ENCODE assay signal across 1 cellular context in the genomic region with DNA sequence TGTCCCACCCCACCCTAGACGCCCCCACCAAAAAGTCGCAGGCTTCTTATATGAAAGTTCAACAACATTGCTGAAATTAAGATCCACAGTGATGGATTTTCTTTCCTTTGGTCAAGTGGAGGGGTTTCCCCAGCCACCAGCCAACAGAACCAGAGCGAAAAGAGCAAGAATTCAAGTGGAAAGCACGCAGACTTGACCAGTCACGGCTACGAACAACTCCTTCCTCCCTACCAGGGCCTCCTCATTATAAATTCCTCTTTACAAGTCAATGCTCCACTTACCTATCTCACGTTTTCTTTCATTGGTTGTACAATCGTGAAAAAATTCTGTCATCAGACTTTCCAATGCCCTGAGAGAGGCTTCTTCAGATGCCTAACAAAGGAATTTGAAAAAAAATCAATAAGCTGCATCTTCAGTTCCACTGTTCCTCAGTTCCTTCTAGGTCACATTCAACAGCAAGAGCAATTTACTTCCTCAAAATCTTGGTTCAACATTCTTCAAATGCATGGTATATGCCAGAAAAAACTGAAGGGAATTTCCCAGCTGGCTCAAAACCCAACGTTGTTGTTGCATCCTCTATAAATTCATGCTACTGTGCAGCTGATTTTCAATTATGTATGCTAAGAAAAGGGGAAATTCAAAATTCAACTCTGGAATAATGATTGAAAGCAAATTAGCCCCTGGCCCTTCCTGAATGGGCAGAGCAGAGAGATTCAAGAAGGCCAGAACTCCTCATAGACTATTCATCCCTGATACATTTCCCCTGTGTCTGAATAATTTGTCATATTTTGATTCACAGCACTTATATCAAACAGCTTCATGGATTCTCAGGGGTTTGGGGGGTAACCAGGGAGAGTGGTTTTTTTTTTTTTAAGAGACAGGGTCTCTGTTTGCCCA.
TF ChIP-seq lines count a peak whose summit lies in the region.

No MANE protein-coding gene starts in this region.

TF ChIP-seq in GM12878, 131 proteins besides CTCF, POLR2A, EP300 and RAD21:
- TF ChIP-seq, protein P1, sequence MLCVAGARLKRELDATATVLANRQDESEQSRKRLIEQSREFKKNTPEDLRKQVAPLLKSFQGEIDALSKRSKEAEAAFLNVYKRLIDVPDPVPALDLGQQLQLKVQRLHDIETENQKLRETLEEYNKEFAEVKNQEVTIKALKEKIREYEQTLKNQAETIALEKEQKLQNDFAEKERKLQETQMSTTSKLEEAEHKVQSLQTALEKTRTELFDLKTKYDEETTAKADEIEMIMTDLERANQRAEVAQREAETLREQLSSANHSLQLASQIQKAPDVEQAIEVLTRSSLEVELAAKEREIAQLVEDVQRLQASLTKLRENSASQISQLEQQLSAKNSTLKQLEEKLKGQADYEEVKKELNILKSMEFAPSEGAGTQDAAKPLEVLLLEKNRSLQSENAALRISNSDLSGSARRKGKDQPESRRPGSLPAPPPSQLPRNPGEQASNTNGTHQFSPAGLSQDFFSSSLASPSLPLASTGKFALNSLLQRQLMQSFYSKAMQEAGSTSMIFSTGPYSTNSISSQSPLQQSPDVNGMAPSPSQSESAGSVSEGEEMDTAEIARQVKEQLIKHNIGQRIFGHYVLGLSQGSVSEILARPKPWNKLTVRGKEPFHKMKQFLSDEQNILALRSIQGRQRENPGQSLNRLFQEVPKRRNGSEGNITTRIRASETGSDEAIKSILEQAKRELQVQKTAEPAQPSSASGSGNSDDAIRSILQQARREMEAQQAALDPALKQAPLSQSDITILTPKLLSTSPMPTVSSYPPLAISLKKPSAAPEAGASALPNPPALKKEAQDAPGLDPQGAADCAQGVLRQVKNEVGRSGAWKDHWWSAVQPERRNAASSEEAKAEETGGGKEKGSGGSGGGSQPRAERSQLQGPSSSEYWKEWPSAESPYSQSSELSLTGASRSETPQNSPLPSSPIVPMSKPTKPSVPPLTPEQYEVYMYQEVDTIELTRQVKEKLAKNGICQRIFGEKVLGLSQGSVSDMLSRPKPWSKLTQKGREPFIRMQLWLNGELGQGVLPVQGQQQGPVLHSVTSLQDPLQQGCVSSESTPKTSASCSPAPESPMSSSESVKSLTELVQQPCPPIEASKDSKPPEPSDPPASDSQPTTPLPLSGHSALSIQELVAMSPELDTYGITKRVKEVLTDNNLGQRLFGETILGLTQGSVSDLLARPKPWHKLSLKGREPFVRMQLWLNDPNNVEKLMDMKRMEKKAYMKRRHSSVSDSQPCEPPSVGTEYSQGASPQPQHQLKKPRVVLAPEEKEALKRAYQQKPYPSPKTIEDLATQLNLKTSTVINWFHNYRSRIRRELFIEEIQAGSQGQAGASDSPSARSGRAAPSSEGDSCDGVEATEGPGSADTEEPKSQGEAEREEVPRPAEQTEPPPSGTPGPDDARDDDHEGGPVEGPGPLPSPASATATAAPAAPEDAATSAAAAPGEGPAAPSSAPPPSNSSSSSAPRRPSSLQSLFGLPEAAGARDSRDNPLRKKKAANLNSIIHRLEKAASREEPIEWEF (IDR thresholded peaks at IDR 0.05; ENCODE audit: insufficient replicate concordance, low read depth, low read length), result peak; percentile 83
- peak; percentile 37; the same call in 1 of the 2 replicates for TF ChIP-seq BCL11A (IDR thresholded peaks at IDR 0.05; ENCODE audit: low read depth, low read length)
- TF ChIP-seq, protein P2, sequence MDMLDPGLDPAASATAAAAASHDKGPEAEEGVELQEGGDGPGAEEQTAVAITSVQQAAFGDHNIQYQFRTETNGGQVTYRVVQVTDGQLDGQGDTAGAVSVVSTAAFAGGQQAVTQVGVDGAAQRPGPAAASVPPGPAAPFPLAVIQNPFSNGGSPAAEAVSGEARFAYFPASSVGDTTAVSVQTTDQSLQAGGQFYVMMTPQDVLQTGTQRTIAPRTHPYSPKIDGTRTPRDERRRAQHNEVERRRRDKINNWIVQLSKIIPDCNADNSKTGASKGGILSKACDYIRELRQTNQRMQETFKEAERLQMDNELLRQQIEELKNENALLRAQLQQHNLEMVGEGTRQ (IDR thresholded peaks at IDR 0.05; ENCODE audit: borderline replicate concordance, low read depth, low read length), result no peak
- TF ChIP-seq, protein P3, sequence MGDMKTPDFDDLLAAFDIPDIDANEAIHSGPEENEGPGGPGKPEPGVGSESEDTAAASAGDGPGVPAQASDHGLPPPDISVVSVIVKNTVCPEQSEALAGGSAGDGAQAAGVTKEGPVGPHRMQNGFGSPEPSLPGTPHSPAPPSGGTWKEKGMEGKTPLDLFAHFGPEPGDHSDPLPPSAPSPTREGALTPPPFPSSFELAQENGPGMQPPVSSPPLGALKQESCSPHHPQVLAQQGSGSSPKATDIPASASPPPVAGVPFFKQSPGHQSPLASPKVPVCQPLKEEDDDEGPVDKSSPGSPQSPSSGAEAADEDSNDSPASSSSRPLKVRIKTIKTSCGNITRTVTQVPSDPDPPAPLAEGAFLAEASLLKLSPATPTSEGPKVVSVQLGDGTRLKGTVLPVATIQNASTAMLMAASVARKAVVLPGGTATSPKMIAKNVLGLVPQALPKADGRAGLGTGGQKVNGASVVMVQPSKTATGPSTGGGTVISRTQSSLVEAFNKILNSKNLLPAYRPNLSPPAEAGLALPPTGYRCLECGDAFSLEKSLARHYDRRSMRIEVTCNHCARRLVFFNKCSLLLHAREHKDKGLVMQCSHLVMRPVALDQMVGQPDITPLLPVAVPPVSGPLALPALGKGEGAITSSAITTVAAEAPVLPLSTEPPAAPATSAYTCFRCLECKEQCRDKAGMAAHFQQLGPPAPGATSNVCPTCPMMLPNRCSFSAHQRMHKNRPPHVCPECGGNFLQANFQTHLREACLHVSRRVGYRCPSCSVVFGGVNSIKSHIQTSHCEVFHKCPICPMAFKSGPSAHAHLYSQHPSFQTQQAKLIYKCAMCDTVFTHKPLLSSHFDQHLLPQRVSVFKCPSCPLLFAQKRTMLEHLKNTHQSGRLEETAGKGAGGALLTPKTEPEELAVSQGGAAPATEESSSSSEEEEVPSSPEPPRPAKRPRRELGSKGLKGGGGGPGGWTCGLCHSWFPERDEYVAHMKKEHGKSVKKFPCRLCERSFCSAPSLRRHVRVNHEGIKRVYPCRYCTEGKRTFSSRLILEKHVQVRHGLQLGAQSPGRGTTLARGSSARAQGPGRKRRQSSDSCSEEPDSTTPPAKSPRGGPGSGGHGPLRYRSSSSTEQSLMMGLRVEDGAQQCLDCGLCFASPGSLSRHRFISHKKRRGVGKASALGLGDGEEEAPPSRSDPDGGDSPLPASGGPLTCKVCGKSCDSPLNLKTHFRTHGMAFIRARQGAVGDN (IDR thresholded peaks at IDR 0.05), result peak; percentile 30; the same call in 1 of the 2 replicates
- TF ChIP-seq JUNB (IDR thresholded peaks at IDR 0.05), result peak; percentile 47
- no peak for TF ChIP-seq POLR2AphosphoS5 (IDR thresholded peaks at IDR 0.05; ENCODE audit: low read length)
- TF ChIP-seq ATF7 (IDR thresholded peaks at IDR 0.05; ENCODE audit: low read depth), result peak; percentile 38; the same call in 1 of the 2 replicates
- peak; percentile 29 for TF ChIP-seq RUNX3 (IDR thresholded peaks at IDR 0.05; ENCODE audit: low read length)
- TF ChIP-seq, protein P4, sequence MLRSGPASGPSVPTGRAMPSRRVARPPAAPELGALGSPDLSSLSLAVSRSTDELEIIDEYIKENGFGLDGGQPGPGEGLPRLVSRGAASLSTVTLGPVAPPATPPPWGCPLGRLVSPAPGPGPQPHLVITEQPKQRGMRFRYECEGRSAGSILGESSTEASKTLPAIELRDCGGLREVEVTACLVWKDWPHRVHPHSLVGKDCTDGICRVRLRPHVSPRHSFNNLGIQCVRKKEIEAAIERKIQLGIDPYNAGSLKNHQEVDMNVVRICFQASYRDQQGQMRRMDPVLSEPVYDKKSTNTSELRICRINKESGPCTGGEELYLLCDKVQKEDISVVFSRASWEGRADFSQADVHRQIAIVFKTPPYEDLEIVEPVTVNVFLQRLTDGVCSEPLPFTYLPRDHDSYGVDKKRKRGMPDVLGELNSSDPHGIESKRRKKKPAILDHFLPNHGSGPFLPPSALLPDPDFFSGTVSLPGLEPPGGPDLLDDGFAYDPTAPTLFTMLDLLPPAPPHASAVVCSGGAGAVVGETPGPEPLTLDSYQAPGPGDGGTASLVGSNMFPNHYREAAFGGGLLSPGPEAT (IDR thresholded peaks at IDR 0.05; ENCODE audit: low read depth), result peak; percentile 59; the same call in 1 of the 2 replicates
- peak; percentile 18; the same call in 1 of the 2 replicates for TF ChIP-seq SMC3 (IDR thresholded peaks at IDR 0.05; ENCODE audit: borderline replicate concordance, low read length)
- TF ChIP-seq SPI1 (IDR thresholded peaks at IDR 0.05; ENCODE audit: borderline replicate concordance, insufficient read depth, low read depth, low read length), result 0 out of 2 replicates have a peak, but pooled peaks have one; percentile 5
- peak; percentile 62 to 64; a peak in 3 of 4 replicates for TF ChIP-seq IKZF2 (IDR thresholded peaks at IDR 0.05)
- TF ChIP-seq NFIC (IDR thresholded peaks at IDR 0.05; ENCODE audit: low read depth, low read length), result peak; percentile 75
- 0 out of 2 replicates have a peak, but pooled peaks have one; percentile 53 for TF ChIP-seq ZBED1 (IDR thresholded peaks at IDR 0.05; ENCODE audit: borderline replicate concordance)
- peak; percentile 51; the same call in 1 of the 2 replicates for TF ChIP-seq ZNF384 (IDR thresholded peaks at IDR 0.05; ENCODE audit: borderline replicate concordance, low read depth, low read length)
- TF ChIP-seq MYB (IDR thresholded peaks at IDR 0.05; ENCODE audit: borderline replicate concordance, low read depth, low read length), result no peak
- TF ChIP-seq IKZF1 (conservative IDR thresholded peaks at IDR 0.05), result peak; percentile 64
- no peak for TF ChIP-seq SMAD1 (IDR thresholded peaks at IDR 0.05; ENCODE audit: low read depth, partially characterized antibody)
- TF ChIP-seq BHLHE40 (IDR thresholded peaks at IDR 0.05; ENCODE audit: borderline replicate concordance in 1 of 2, low read depth in 2 of 2, low read length in 1 of 2), result peak in 1 of 2 experiments; percentile 29; a peak in 2 of 4 replicates
- TF ChIP-seq MTA2 (IDR thresholded peaks at IDR 0.05; ENCODE audit: low read depth), result peak; percentile 26; the same call in 1 of the 2 replicates
